ENCODE assay signal across 9 cellular contexts in the genomic region with DNA sequence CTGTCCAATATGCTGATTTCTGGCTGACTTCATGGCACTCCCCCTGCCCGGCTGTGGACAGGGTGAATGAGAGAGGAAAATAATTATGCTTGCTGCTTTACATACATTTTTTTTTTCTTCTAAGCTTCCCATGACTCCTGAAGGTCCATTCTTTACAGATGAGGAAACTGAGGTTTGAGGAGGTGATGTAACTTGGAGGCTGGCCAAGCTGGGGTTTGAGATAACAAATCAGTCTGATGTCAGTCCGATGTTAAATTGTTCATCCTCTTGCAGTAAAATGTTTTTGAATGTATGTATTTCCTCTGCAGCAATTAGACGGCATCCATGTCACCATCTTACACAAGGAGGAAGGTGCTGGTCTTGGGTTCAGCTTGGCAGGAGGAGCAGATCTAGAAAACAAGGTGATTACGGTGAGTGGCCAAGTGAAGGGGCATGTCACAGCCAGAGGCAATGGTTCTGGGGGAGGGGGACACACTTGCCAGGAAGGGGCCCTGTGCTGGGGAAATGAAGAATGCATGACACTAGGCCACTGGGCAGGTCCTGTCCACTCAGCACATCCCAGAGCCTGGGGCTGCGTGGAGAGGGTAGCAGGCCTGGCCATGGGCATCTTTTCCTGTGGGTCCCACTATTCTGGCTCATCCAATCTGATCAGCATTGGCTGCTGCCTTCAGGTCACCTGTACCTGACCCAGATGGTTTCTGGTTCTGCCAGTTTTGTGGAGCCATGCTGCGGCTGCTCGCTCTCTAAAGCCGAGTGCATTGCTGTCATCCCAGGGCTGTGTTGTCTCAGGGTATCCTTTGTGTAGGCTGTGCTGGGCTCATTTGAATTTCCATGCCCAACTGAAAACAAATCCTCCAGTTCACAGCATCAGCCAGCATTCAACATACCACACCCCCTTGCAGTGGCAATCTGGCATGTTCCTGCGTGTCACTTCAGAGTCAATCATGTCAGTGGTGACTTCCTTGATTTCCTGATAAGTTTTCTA. TPM values are rescaled to one million over a fixed set of nuclear protein-coding genes. Genes with fewer than 3 reads are reported as not detected.
DNase-seq lines count a peak whose midpoint lies in the region; ATAC-seq, FAIRE-seq and TF ChIP-seq lines count a peak whose summit lies in the region.
"Had no signal": no experiment of that assay in that cellular context is flagged by ENCODE, and none has a peak within 500 bp of the region (broad histone marks: within the 10 kb centered on the region; RNA-seq: fewer than 3 reads in every experiment).

No MANE protein-coding gene starts in this region.

- no peaks in the 10 kb centered on the region for H3K9me3 ChIP-seq in spleen

- no peaks in the 10 kb centered on the region for H3K27me3 ChIP-seq in spleen (replicated peaks in 1 of 7)

- H3K27ac ChIP-seq in VCaP (peak overlapping the region; percentile 82), spleen (peak overlapping the region; percentile 7 to 98 (median 92))

- peaks cover 41 to 99% (median 79%) of the 10 kb centered on the region in 6 donors for H3K4me1 ChIP-seq in spleen

- TF ChIP-seq POLR2A in spleen (IDR thresholded peaks at IDR 0.05): no peak

- intact Hi-C loops in spleen (cut with DNase I; ENCODE audit: low total_unique reads): no loop called here

- peaks cover 7 to 99% (median 86%) of the 10 kb centered on the region in 6 donors for H3K36me3 ChIP-seq in spleen

- no peak for ATAC-seq in GM21423 (IDR thresholded peaks at IDR 0.05; ENCODE audit: unreplicated experiment)

- WGBS in spleen, 5 donors: 58 to 69% (median 62%) methylated on average over 9 of the region's 9 CpGs

- peak; percentile 5 for DNase-seq in SIG-M5 treated with dmso at 0.1 percent for 504 hours (lab: John Stamatoyannopoulos, UW; ENCODE audit: unreplicated experiment)
- DNase-seq in SIG-M5 (lab: John Stamatoyannopoulos, UW): no peak
- DNase-seq in fibroblast of pulmonary artery (ENCODE audit: low read depth): peak; percentile 37
- DNase-seq in spleen: no peak
- DNase-seq in HTR-8/SVneo (ENCODE audit: insufficient read length, low spot score): no peak
- no peak for DNase-seq in islet precursor cell
- DNase-seq: NCI-H446 had no signal

- TF ChIP-seq CTCF in VCaP (conservative IDR thresholded peaks at IDR 0.05) (no peak), fibroblast of pulmonary artery (IDR thresholded peaks at IDR 0.05; ENCODE audit: low read length, missing control alignments) (no peak), spleen (IDR thresholded peaks at IDR 0.05 in 8 of 11, conservative IDR thresholded peaks at IDR 0.05 in 3 of 11) (no peak)

- no peak for FAIRE-seq in HTR-8/SVneo (lab: Jason Lieb, UNC)

- no peak overlapping the region for H3K4me3 ChIP-seq in fibroblast of pulmonary artery (replicated peaks; ENCODE audit: low read depth, low read length)
- H3K4me3 ChIP-seq in spleen: peak overlapping the region in 5 of 8 donors; percentile 65 to 87 (median 68)

RNA-seq across cellular contexts. Expression of a gene that starts 20.4 kb away (rescaled TPM):
- 10 to 100 TPM in 6 of 7 donors, 1 to 10 TPM in 1; 6.4 to 18.9 (median 11.6) TPM for total RNA-seq in spleen
- 10 to 100 TPM in 1 of 3 donors, 1 to 10 TPM in 2; 7.7 to 10.4 (median 9.0) TPM for polyA plus RNA-seq in spleen

Comparison
In these comparisons a context has a peak if more than half of its experiments do, and no peak if none do; other contexts are left out.
1. DNase-seq: peak in SIG-M5 treated with dmso at 0.1 percent for 504 hours (single experiment) and fibroblast of pulmonary artery (single experiment); none in SIG-M5 (single experiment), spleen (single experiment), HTR-8/SVneo (single experiment) and islet precursor cell (single experiment).